In the genomic region with DNA sequence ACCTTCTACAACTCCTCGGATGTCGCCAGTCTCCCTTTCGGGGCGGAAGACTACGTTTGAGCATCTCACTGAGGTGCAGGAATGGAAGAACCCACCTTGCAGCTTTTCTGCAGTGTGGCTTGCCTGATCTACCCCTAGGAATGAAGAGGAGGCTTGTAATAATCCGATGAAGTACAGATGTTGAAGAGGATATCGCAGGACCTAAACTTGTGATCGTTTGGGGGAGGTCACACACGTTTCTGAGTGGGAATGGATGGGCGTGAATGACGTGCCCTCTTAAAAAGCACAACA, we compare ENCODE assay signal across 8 cellular contexts. TPM values are rescaled to one million over a fixed set of nuclear protein-coding genes. Genes with fewer than 3 reads are reported as not detected.
A peak's percentile ranks its signal among the peaks of the same experiment; 100 is the strongest.
DNase-seq lines count a peak whose midpoint lies in the region; ATAC-seq and TF ChIP-seq lines count a peak whose summit lies in the region.

No MANE protein-coding gene starts in this region.

- 0% methylated on average over 11 of the region's 11 CpGs for WGBS in spleen, 5 donors

- H3K9me3 Mint-ChIP-seq in CD4-positive, alpha-beta memory T cell: peaks cover 0 to 3% (median 0%) of the 10 kb centered on the region in 8 donors
- no peaks in the 10 kb centered on the region for H3K9me3 Mint-ChIP-seq in activated B cell treated with CpG ODN at 0.5 μM for 24 hours

- TF ChIP-seq POLR2A in spleen (IDR thresholded peaks at IDR 0.05): no peak

- peak overlapping the region; percentile 70 for H3K27ac ChIP-seq in CD4-positive, alpha-beta memory T cell (ENCODE audit: low read depth, low read length)
- H3K27ac ChIP-seq in spleen: peak overlapping the region; percentile 94 to 99 (median 98)

- H3K4me3 Mint-ChIP-seq in CD4-positive, alpha-beta memory T cell: peak overlapping the region; percentile 91 to 97 (median 95)
- peak overlapping the region; percentile 95 for H3K4me3 Mint-ChIP-seq in activated B cell treated with CpG ODN at 0.5 μM for 24 hours

- no peaks in the 10 kb centered on the region for H3K36me3 ChIP-seq in CD4-positive, alpha-beta memory T cell (ENCODE audit: insufficient read depth, low read length)
- no peaks in the 10 kb centered on the region for H3K36me3 ChIP-seq in spleen

- H3K4me1 Mint-ChIP-seq in CD4-positive, alpha-beta memory T cell: peaks cover 51 to 83% (median 61%) of the 10 kb centered on the region in 4 donors
- peaks cover 68% of the 10 kb centered on the region for H3K4me1 Mint-ChIP-seq in activated B cell treated with CpG ODN at 0.5 μM for 24 hours

- CTCF ChIA-PET in CD4-positive, alpha-beta memory T cell (lab: Charles Lee; ENCODE audit: partially characterized antibody): interaction anchor here (1.1 to 1.2 kb wide), 3 partner anchors 17 to 386 kb away, joined by 3 to 6 read pairs (median 3); no protein-coding TSS in a partner anchor
- CTCF ChIA-PET in activated B cell treated with CpG ODN at 0.5 μM for 24 hours (lab: Charles Lee): no interaction called here

- peak overlapping the region; percentile 81 to 98 (median 94) for H3K27ac Mint-ChIP-seq in CD4-positive, alpha-beta memory T cell
- peak overlapping the region; percentile 85 for H3K27ac Mint-ChIP-seq in activated B cell treated with CpG ODN at 0.5 μM for 24 hours

- TF ChIP-seq CTCF in activated B cell treated with CpG ODN at 0.5 μM for 24 hours (IDR thresholded peaks at IDR 0.05) (no peak), spleen (IDR thresholded peaks at IDR 0.05 in 8 of 11, conservative IDR thresholded peaks at IDR 0.05 in 3 of 11) (no peak)

- peak overlapping the region; percentile 72 to 92 for H3K4me3 ChIP-seq in CD4-positive, alpha-beta memory T cell (ENCODE audit: low read length in 2 of 2)
- peak overlapping the region; percentile 62 to 96 (median 90) for H3K4me3 ChIP-seq in spleen

- H3K9me3 ChIP-seq in CD4-positive, alpha-beta memory T cell (ENCODE audit: control insufficient read depth in 1 of 2, low read length in 2 of 2): no peaks in the 10 kb centered on the region
- H3K9me3 ChIP-seq in spleen: no peaks in the 10 kb centered on the region

- no peaks in the 10 kb centered on the region for H3K27me3 Mint-ChIP-seq in CD4-positive, alpha-beta memory T cell
- no peaks in the 10 kb centered on the region for H3K27me3 Mint-ChIP-seq in activated B cell treated with CpG ODN at 0.5 μM for 24 hours

- H3K36me3 Mint-ChIP-seq in CD4-positive, alpha-beta memory T cell: peaks cover 0 to 15% of the 10 kb centered on the region in 2 donors
- peaks cover 9% of the 10 kb centered on the region for H3K36me3 Mint-ChIP-seq in activated B cell treated with CpG ODN at 0.5 μM for 24 hours (ENCODE audit: low read depth)

- ATAC-seq in HG02759 (IDR thresholded peaks at IDR 0.05; ENCODE audit: unreplicated experiment) (peak; percentile 2), activated B cell treated with CpG ODN at 0.5 μM for 24 hours (ENCODE audit: low read depth) (no peak), HG03457 (IDR thresholded peaks at IDR 0.05; ENCODE audit: unreplicated experiment) (no peak)

- POLR2A ChIA-PET in CD4-positive, alpha-beta memory T cell (lab: Charles Lee; ENCODE audit: partially characterized antibody): interaction anchor here (0.7 to 3.0 kb wide), 16 partner anchors 9 to 562 kb away, joined by 3 to 27 read pairs (median 6); partner anchors contain the start of genes GDAP2, TTF2 and WDR3
- POLR2A ChIA-PET in activated B cell treated with CpG ODN at 0.5 μM for 24 hours (lab: Charles Lee): interaction anchor here (0.6 to 1.8 kb wide), 11 partner anchors 10 to 863 kb away, joined by 3 to 10 read pairs (median 5); partner anchors contain the start of genes GDAP2, TENT5C, TTF2 and WDR3

- peaks cover 75% of the 10 kb centered on the region for H3K4me1 ChIP-seq in CD4-positive, alpha-beta memory T cell (ENCODE audit: insufficient read depth, low read length)
- H3K4me1 ChIP-seq in spleen: peaks cover 36 to 83% (median 68%) of the 10 kb centered on the region in 6 donors

- intact Hi-C loops in CD4-positive, alpha-beta memory T cell (cut with micrococcal nuclease): loop anchor here (1.0 to 10.0 kb wide), 7 partner anchors 35 to 562 kb away; partner anchors contain the start of genes GDAP2, TRIM45, TTF2 and WDR3
- intact Hi-C loops in activated B cell treated with CpG ODN at 0.5 μM for 24 hours (cut with micrococcal nuclease) (loop anchor here (1.0 to 10.0 kb wide), 10 partner anchors 247 to 1775 kb away; partner anchors contain the start of genes ATP1A1, CD58, GDAP2 and SLC22A15), spleen (cut with DNase I; ENCODE audit: low total_unique reads) (loop anchor here (10.0 kb wide), 1 partner anchor 147 kb away; no protein-coding TSS in a partner anchor)

- DNase-seq in CD4-positive, alpha-beta memory T cell: peak in 2 of 5 donors; percentile 38 to 43
- DNase-seq in activated B cell treated with CpG ODN at 0.5 μM for 24 hours (no peak), germinal center (ENCODE audit: low spot score) (peak; percentile 6), spleen (no peak), NCI-H510A (lab: John Stamatoyannopoulos, UW) (no peak), SIG-M5 (lab: John Stamatoyannopoulos, UW) (no peak)

- H3K27me3 ChIP-seq in CD4-positive, alpha-beta memory T cell (ENCODE audit: insufficient read depth, low read length): no peaks in the 10 kb centered on the region
- H3K27me3 ChIP-seq in spleen (replicated peaks in 1 of 7): no peaks in the 10 kb centered on the region

RNA-seq across cellular contexts. Expression of gene MAN1A2, which starts 0.5 kb away (rescaled TPM):
- 10 to 100 TPM; 57.0 to 66.5 TPM for total RNA-seq in CD4-positive, alpha-beta memory T cell
- 10 to 100 TPM; 17.5 to 24.1 TPM for polyA plus RNA-seq in CD4-positive, alpha-beta memory T cell
- 43.3 and 46.0 TPM in 2 replicates for total RNA-seq in activated B cell treated with CpG ODN at 0.5 μM for 24 hours
- total RNA-seq in spleen: 10 to 100 TPM; 38.3 to 52.4 (median 46.0) TPM
- 1 to 10 TPM; 4.1 to 5.5 (median 4.8) TPM for polyA plus RNA-seq in spleen
